11 cellular contexts compared by ENCODE assay signal in genomic region chr6:137832110-137832509, GRCh38. TPM values are rescaled to one million over a fixed set of nuclear protein-coding genes. Genes with fewer than 3 reads are reported as not detected.
A peak's percentile ranks its signal among the peaks of the same experiment; 100 is the strongest.
DNase-seq lines count a peak whose midpoint lies in the region; ATAC-seq lines count a peak whose summit lies in the region.
"Had no signal": no experiment of that assay in that cellular context is flagged by ENCODE, and none has a peak within 500 bp of the region (broad histone marks: within the 10 kb centered on the region; RNA-seq: fewer than 3 reads in every experiment).

No MANE protein-coding gene starts in this region.

- peaks cover 48% of the 10 kb centered on the region for H3K4me1 ChIP-seq in BLaER1
- peaks cover 12% of the 10 kb centered on the region for H3K4me1 ChIP-seq in adipocyte (ENCODE audit: control insufficient read depth, insufficient read depth, low read length)

- intact Hi-C loops in Right ventricle myocardium inferior (cut with DNase I), result no loop called here
- intact Hi-C loops in posterior vena cava (cut with DNase I), result no loop called here

- H3K4me3 ChIP-seq in BLaER1, result no peak overlapping the region
- H3K4me3 ChIP-seq in adipocyte (ENCODE audit: low read length), result no peak overlapping the region

- H3K27ac ChIP-seq in BLaER1, result no peak overlapping the region

- peaks cover 53% of the 10 kb centered on the region for H3K9me3 ChIP-seq in BLaER1
- no peaks in the 10 kb centered on the region for H3K9me3 ChIP-seq in adipocyte (ENCODE audit: control insufficient read depth, low read length)

- peak; percentile 81 for DNase-seq in LoVo (ENCODE audit: low spot score)
- peak; percentile 55 for DNase-seq in adipocyte (ENCODE audit: low read depth)
- DNase-seq in kidney tubule cell (ENCODE audit: low spot score), result peak; percentile 96
- DNase-seq in Right ventricle myocardium inferior (ENCODE audit: missing footprints), result no peak
- DNase-seq in posterior vena cava (ENCODE audit: low spot score), result no peak
- no peak for DNase-seq in 8988T
- DNase-seq: activated naive CD4-positive, alpha-beta T cell treated with anti-CD3 and anti-CD28 coated beads, Interleukin-2, amount 50 U/mL, for 16 hours; left ventricle myocardium superior had no signal

- peak overlapping the region; percentile 37 for H3K4me2 ChIP-seq in BLaER1

- H3K36me3 ChIP-seq in BLaER1 (peaks cover 7% of the 10 kb centered on the region; the same call in 1 of the 2 replicates), adipocyte (ENCODE audit: control insufficient read depth, insufficient read depth, low read length, severe bottlenecking) (no peaks in the 10 kb centered on the region)

- H3K9ac ChIP-seq in BLaER1 (no peak overlapping the region), adipocyte (ENCODE audit: low read length) (no peak overlapping the region)

- no peaks in the 10 kb centered on the region for H3K27me3 ChIP-seq in BLaER1
- no peaks in the 10 kb centered on the region for H3K27me3 ChIP-seq in adipocyte (replicated peaks; ENCODE audit: control insufficient read depth, insufficient read depth, low read length)

- H4K20me1 ChIP-seq in BLaER1, result no peaks in the 10 kb centered on the region

- no peak for ATAC-seq in Right ventricle myocardium inferior
- no peak for ATAC-seq in GM21723 (IDR thresholded peaks at IDR 0.05; ENCODE audit: unreplicated experiment)
- ATAC-seq: left ventricle myocardium superior, WTC11 had no signal

RNA-seq across cellular contexts. Expression of gene TNFAIP3, which starts 34.9 kb away (rescaled TPM):
- total RNA-seq in Right ventricle myocardium inferior (6.8 TPM), posterior vena cava (10 to 100 TPM; 19.0 to 28.6 TPM)

Comparison
In these comparisons a context has a peak if more than half of its experiments do, and no peak if none do; other contexts are left out.
1. DNase-seq: peak in LoVo (single experiment), adipocyte (single experiment) and kidney tubule cell (single experiment); none in Right ventricle myocardium inferior (single experiment), posterior vena cava (single experiment) and 8988T (single experiment).